ENCODE assay signal across 1 cellular context in genomic region chr9:122232907-122233306, GRCh38.
TF ChIP-seq lines count a peak whose summit lies in the region.

No MANE protein-coding gene starts in this region.

TF ChIP-seq in K562, 482 proteins besides CTCF, POLR2A, EP300 and RAD21 (continued from another document):
- TF ChIP-seq, protein P1, sequence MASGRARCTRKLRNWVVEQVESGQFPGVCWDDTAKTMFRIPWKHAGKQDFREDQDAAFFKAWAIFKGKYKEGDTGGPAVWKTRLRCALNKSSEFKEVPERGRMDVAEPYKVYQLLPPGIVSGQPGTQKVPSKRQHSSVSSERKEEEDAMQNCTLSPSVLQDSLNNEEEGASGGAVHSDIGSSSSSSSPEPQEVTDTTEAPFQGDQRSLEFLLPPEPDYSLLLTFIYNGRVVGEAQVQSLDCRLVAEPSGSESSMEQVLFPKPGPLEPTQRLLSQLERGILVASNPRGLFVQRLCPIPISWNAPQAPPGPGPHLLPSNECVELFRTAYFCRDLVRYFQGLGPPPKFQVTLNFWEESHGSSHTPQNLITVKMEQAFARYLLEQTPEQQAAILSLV (tag; IDR thresholded peaks at IDR 0.05) = no peak
- TF ChIP-seq BHLHE40 (IDR thresholded peaks at IDR 0.05; ENCODE audit: low read length) = no peak
- TF ChIP-seq, protein P2, sequence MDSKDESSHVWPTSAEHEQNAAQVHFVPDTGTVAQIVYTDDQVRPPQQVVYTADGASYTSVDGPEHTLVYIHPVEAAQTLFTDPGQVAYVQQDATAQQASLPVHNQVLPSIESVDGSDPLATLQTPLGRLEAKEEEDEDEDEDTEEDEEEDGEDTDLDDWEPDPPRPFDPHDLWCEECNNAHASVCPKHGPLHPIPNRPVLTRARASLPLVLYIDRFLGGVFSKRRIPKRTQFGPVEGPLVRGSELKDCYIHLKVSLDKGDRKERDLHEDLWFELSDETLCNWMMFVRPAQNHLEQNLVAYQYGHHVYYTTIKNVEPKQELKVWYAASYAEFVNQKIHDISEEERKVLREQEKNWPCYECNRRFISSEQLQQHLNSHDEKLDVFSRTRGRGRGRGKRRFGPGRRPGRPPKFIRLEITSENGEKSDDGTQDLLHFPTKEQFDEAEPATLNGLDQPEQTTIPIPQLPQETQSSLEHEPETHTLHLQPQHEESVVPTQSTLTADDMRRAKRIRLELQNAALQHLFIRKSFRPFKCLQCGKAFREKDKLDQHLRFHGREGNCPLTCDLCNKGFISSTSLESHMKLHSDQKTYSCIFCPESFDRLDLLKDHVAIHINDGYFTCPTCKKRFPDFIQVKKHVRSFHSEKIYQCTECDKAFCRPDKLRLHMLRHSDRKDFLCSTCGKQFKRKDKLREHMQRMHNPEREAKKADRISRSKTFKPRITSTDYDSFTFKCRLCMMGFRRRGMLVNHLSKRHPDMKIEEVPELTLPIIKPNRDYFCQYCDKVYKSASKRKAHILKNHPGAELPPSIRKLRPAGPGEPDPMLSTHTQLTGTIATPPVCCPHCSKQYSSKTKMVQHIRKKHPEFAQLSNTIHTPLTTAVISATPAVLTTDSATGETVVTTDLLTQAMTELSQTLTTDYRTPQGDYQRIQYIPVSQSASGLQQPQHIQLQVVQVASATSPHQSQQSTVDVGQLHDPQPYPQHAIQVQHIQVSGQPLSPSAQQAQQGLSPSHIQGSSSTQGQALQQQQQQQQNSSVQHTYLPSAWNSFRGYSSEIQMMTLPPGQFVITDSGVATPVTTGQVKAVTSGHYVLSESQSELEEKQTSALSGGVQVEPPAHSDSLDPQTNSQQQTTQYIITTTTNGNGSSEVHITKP (IDR thresholded peaks at IDR 0.05; ENCODE audit: partially characterized antibody) = peak; percentile 64
